ENCODE assay signal across 12 cellular contexts in genomic region chr14:68295316-68295816, GRCh38.
DNase-seq lines count a peak whose midpoint lies in the region; ATAC-seq and TF ChIP-seq lines count a peak whose summit lies in the region.
"Had no signal": no experiment of that assay in that cellular context is flagged by ENCODE, and none has a peak within 500 bp of the region (broad histone marks: within the 10 kb centered on the region; RNA-seq: fewer than 3 reads in every experiment).

No MANE protein-coding gene starts in this region.

- TF ChIP-seq CTCF in OCI-LY1 (IDR thresholded peaks at IDR 0.05; ENCODE audit: low read length) = no peak

- H3K36me3 ChIP-seq in OCI-LY1 (ENCODE audit: insufficient read depth, low read length) = no peaks in the 10 kb centered on the region

- H3K9me3 ChIP-seq in OCI-LY1 (ENCODE audit: low read length) = no peaks in the 10 kb centered on the region

- H4K20me1 ChIP-seq in OCI-LY1 (ENCODE audit: insufficient read depth, low read length) = no peaks in the 10 kb centered on the region

- peak overlapping the region; percentile 87 for H3K27ac ChIP-seq in OCI-LY1 (ENCODE audit: low read depth, low read length, poor library complexity, severe bottlenecking)

- no peak overlapping the region for H3K4me3 ChIP-seq in OCI-LY1 (ENCODE audit: low read depth, low read length, poor library complexity, severe bottlenecking)

- no peaks in the 10 kb centered on the region for H3F3A ChIP-seq in OCI-LY1 (ENCODE audit: insufficient read depth, low read length)

- H3K27me3 ChIP-seq in OCI-LY1 (ENCODE audit: insufficient read depth, low read length) = no peaks in the 10 kb centered on the region

- H3K9ac ChIP-seq in OCI-LY1 (ENCODE audit: low read length) = peak overlapping the region; percentile 41

- intact Hi-C loops in left cardiac atrium (cut with DNase I) = no loop called here

- peak overlapping the region; percentile 42; the same call in 1 of the 2 replicates for H3K4me2 ChIP-seq in OCI-LY1 (ENCODE audit: low read length)

- ATAC-seq in left cardiac atrium (peak; percentile 47 to 85), HG03439 (IDR thresholded peaks at IDR 0.05; ENCODE audit: unreplicated experiment) (no peak), HG03175 (IDR thresholded peaks at IDR 0.05; ENCODE audit: unreplicated experiment) (no peak), HG02571 (IDR thresholded peaks at IDR 0.05; ENCODE audit: unreplicated experiment) (no peak)
- ATAC-seq: effector memory CD8-positive, alpha-beta T cell had no signal

- no peaks in the 10 kb centered on the region for H3K79me2 ChIP-seq in OCI-LY1 (ENCODE audit: insufficient read depth, low read length)

- no peak overlapping the region for H2AFZ ChIP-seq in OCI-LY1 (ENCODE audit: low read length)

- DNase-seq in ELF-1 (ENCODE audit: low read depth, low spot score) (peak; percentile 90), left cardiac atrium (peak; percentile 25), retina (peak; percentile 77), COLO668 (lab: John Stamatoyannopoulos, UW; ENCODE audit: unreplicated experiment) (no peak)
- DNase-seq: activated effector memory CD4-positive, alpha-beta T cell treated with Interleukin-2 at 50 U/mL for 16 hours; effector memory CD8-positive, alpha-beta T cell; NCI-H226; stimulated activated CD4-positive, alpha-beta T cell treated with anti-CD3 and anti-CD28 coated beads, Interleukin-12 subunit alpha, Interleukin-12 subunit beta, amount 100 ng/mL, for 4 hours had no signal

- no peaks in the 10 kb centered on the region for H3K9me2 ChIP-seq in OCI-LY1 (ENCODE audit: low read depth, low read length)

- H3K4me1 ChIP-seq in OCI-LY1 (ENCODE audit: insufficient read depth, low read length, severe bottlenecking) = peaks cover 60% of the 10 kb centered on the region

Comparison
In these comparisons a context has a peak if more than half of its experiments do, and no peak if none do; other contexts are left out.
1. ATAC-seq: peak in left cardiac atrium (2 of 2); none in HG03439 (single experiment), HG03175 (single experiment) and HG02571 (single experiment).